ENCODE assay signal across 8 cellular contexts in genomic region chr19:17336872-17337674, GRCh38. TPM values are rescaled to one million over a fixed set of nuclear protein-coding genes. Genes with fewer than 3 reads are reported as not detected.
DNase-seq lines count a peak whose midpoint lies in the region; ATAC-seq, FAIRE-seq and TF ChIP-seq lines count a peak whose summit lies in the region.

Gene GTPBP3, plus strand, starts transcription at chr19:17337553. Its CDS starts 59 bp downstream, at chr19:17337612.

- 0 out of 4 replicates have a peak, but pooled peaks of 1 of the 2 experiments have one; percentile 12 for TF ChIP-seq EP300 in HepG2 (IDR thresholded peaks at IDR 0.05; ENCODE audit: low read depth in 2 of 2, low read length in 2 of 2)
- TF ChIP-seq EP300 in HepG2 (CRISPR knock-in tag; IDR thresholded peaks at IDR 0.05; ENCODE audit: borderline replicate concordance) = no peak

- peak; percentile 93 for FAIRE-seq in HepG2 (lab: Jason Lieb, UNC)

- CTCF ChIA-PET in HepG2 (lab: Yijun Ruan, JAX; ENCODE audit: low intra/inter-chr PET ratio, low total read pairs) = no interaction called here

- H3K36me3 ChIP-seq in HepG2 (replicated peaks in 1 of 2; ENCODE audit: control insufficient read depth in 1 of 2, insufficient read depth in 2 of 2, low read length in 2 of 2) = peaks cover 1 to 9% of the 10 kb centered on the region in 2 experiments; a peak in 1 of 5 replicates

- TF ChIP-seq CTCF in C4-2B (conservative IDR thresholded peaks at IDR 0.05) (no peak), HepG2 (CRISPR knock-in tag; IDR thresholded peaks at IDR 0.05) (no peak)

- no peaks in the 10 kb centered on the region; a peak in 1 of 5 replicates for H3K27me3 ChIP-seq in HepG2 (ENCODE audit: control insufficient read depth in 1 of 2, insufficient read depth in 2 of 2, low read length in 2 of 2)

- peak within 1 kb of the TSS; percentile 85 for H3K27ac ChIP-seq in C4-2B
- H3K27ac ChIP-seq in HepG2 (ENCODE audit: extremely low read length, insufficient read depth, low read length) = peak within 1 kb of the TSS; percentile 88

- in situ Hi-C loops in HepG2 (cut with HindIII; ENCODE audit: extremely low pct_ligation_motif_present, low pct_unique_long_range_greater_than_20kb) = no loop called here

- H3K9ac ChIP-seq in HepG2 (ENCODE audit: insufficient read depth, low read depth, low read length) = peak within 1 kb of the TSS; percentile 71

- ATAC-seq in GM19395 (IDR thresholded peaks at IDR 0.05; ENCODE audit: unreplicated experiment) (peak; percentile 76), HG03565 (IDR thresholded peaks at IDR 0.05; ENCODE audit: unreplicated experiment) (peak; percentile 79), HepG2 (peak; percentile 79)

- H3K9me3 ChIP-seq in HepG2 (ENCODE audit: low read length) = no peaks in the 10 kb centered on the region

- peaks cover 7% of the 10 kb centered on the region for H3K79me2 ChIP-seq in HepG2 (ENCODE audit: insufficient read depth, low read length)

- peak within 1 kb of the TSS; percentile 73 for H3K4me2 ChIP-seq in HepG2 (ENCODE audit: low read depth, low read length)

- BruUV-seq in HepG2 (replicated peaks; lab: Mats Ljungman, UMichigan) = TSS peak; percentile 74

- no peaks in the 10 kb centered on the region for H4K20me1 ChIP-seq in HepG2 (ENCODE audit: insufficient read depth, low read length)

- peak within 1 kb of the TSS; percentile 88 to 92 (median 90) for H3K4me3 ChIP-seq in HepG2 (replicated peaks in 1 of 3; ENCODE audit: insufficient read depth in 1 of 3, low read depth in 2 of 3, low read length in 3 of 3)

- peak; percentile 54 to 89 for TF ChIP-seq POLR2A in HepG2 (IDR thresholded peaks at IDR 0.05; ENCODE audit: insufficient read depth in 1 of 2, low read depth in 2 of 2, low read length in 2 of 2)

- TF ChIP-seq RAD21 in HepG2 (CRISPR knock-in tag; IDR thresholded peaks at IDR 0.05) = no peak

- 1% methylated on average over 24 of the region's 41 CpGs for WGBS in HepG2 (ENCODE audit: low lambda C conversion rate)

- H2AFZ ChIP-seq in HepG2 (ENCODE audit: low read length) = peak within 1 kb of the TSS; percentile 94

- H3K4me1 ChIP-seq in HepG2 (ENCODE audit: insufficient read depth, low read length) = peaks cover 65% of the 10 kb centered on the region

- POLR2A ChIA-PET in HepG2 (lab: Yijun Ruan, JAX) = interaction anchor here (0.9 to 1.3 kb wide), 2 partner anchors 11 to 28 kb away, joined by 4 to 5 read pairs; no protein-coding TSS in a partner anchor

- DNase-seq in NCI-H774 (lab: John Stamatoyannopoulos, UW) (peak; percentile 97), dermis blood vessel endothelial cell (peak; percentile 99), HepG2 (ENCODE audit: low spot score) (peak; percentile 99)
- peak; percentile 96 for DNase-seq in activated CD4-positive, alpha-beta T cell treated with anti-CD3 and anti-CD28 coated beads, Interleukin-2, amount 50 U/mL, for 4 hours
- DNase-seq in stimulated activated CD4-positive, alpha-beta T cell treated with anti-CD3 and anti-CD28 coated beads, Interleukin-4, amount 100 ng/mL, for 1 hour = peak; percentile 96

- intact Hi-C loops in HepG2 (cut with micrococcal nuclease; ENCODE audit: unreplicated experiment) = loop anchor here (2.0 to 5.0 kb wide), 2 partner anchors 28 to 70 kb away; partner anchors contain the start of genes BST2 and DDA1

TF ChIP-seq in HepG2, 621 proteins besides CTCF, POLR2A, EP300 and RAD21 (continues in another document):
- no peak for TF ChIP-seq PTBP1 (IDR thresholded peaks at IDR 0.05; ENCODE audit: low read depth, low read length, poor library complexity, severe bottlenecking)
- TF ChIP-seq SETDB1 (CRISPR knock-in tag; IDR thresholded peaks at IDR 0.05; ENCODE audit: borderline replicate concordance) = no peak
- TF ChIP-seq SOX6 (IDR thresholded peaks at IDR 0.05) = no peak
- peak; percentile 60 for TF ChIP-seq SOX6 (CRISPR knock-in tag; IDR thresholded peaks at IDR 0.05)
- peak; percentile 85; the same call in 1 of the 2 replicates for TF ChIP-seq ZSCAN31 (CRISPR knock-in tag; IDR thresholded peaks at IDR 0.05; ENCODE audit: low read depth)
- peak; percentile 87 for TF ChIP-seq ZMYM3 (CRISPR knock-in tag; IDR thresholded peaks at IDR 0.05)
- 0 out of 2 replicates have a peak, but pooled peaks have one; percentile 49 for TF ChIP-seq RXRA (CRISPR knock-in tag; IDR thresholded peaks at IDR 0.05)
- TF ChIP-seq PRDM10 (CRISPR knock-in tag; IDR thresholded peaks at IDR 0.05; ENCODE audit: low read depth) = no peak
- TF ChIP-seq THAP8 (CRISPR knock-in tag; IDR thresholded peaks at IDR 0.05; ENCODE audit: borderline replicate concordance) = 0 out of 2 replicates have a peak, but pooled peaks have one; percentile 42
- peak; percentile 97 for TF ChIP-seq HOXA3 (CRISPR knock-in tag; IDR thresholded peaks at IDR 0.05)
- peak; percentile 81 for TF ChIP-seq DMAP1 (CRISPR knock-in tag; IDR thresholded peaks at IDR 0.05)
- TF ChIP-seq ZNF354B (CRISPR knock-in tag; IDR thresholded peaks at IDR 0.05) = 0 out of 2 replicates have a peak, but pooled peaks have one; percentile 37
- no peak for TF ChIP-seq TCF12 (IDR thresholded peaks at IDR 0.05)
- TF ChIP-seq TCF12 (CRISPR knock-in tag; IDR thresholded peaks at IDR 0.05) = 0 out of 2 replicates have a peak, but pooled peaks have one; percentile 48
- 0 out of 2 replicates have a peak, but pooled peaks have one; percentile 25 for TF ChIP-seq REL (CRISPR knock-in tag; conservative IDR thresholded peaks at IDR 0.05)
- no peak for TF ChIP-seq TCF7 (IDR thresholded peaks at IDR 0.05; ENCODE audit: low read depth)
- TF ChIP-seq MAZ (IDR thresholded peaks at IDR 0.05; ENCODE audit: borderline replicate concordance, low read depth, low read length) = peak; percentile 66; the same call in 1 of the 2 replicates
- peak; percentile 61; the same call in 1 of the 2 replicates for TF ChIP-seq MAZ (CRISPR knock-in tag; IDR thresholded peaks at IDR 0.05; ENCODE audit: low read depth)
- TF ChIP-seq ATF1 (CRISPR knock-in tag; IDR thresholded peaks at IDR 0.05) = peak; percentile 90
- TF ChIP-seq TMF1 (CRISPR knock-in tag; IDR thresholded peaks at IDR 0.05; ENCODE audit: low read depth) = peak; percentile 27; the same call in 1 of the 2 replicates
- TF ChIP-seq ZNF564 (CRISPR knock-in tag; IDR thresholded peaks at IDR 0.05) = peak; percentile 89

RNA-seq across cellular contexts. Expression of gene GTPBP3, which starts in this region (rescaled TPM):
- total RNA-seq in dermis blood vessel endothelial cell = 12.3 and 14.1 TPM in 2 replicates
- total RNA-seq in HepG2 (2016; rRNA removed; fragmentation: Illumina TruSeq; extraction: Trizol) = 21.9 and 30.0 TPM in 2 replicates
- total RNA-seq in HepG2 (2016; cell fraction: cytosol; rRNA removed; fragmentation: Illumina TruSeq; extraction: Trizol; ENCODE audit: low read depth) = 7.6 and 7.7 TPM in 2 replicates
- total RNA-seq in HepG2 (2016; cell fraction: insoluble cytoplasmic fraction; rRNA removed; fragmentation: Illumina TruSeq; extraction: Trizol) = 20.5 and 30.8 TPM in 2 replicates
- 10.2 and 11.9 TPM in 2 replicates for total RNA-seq in HepG2 (2016; cell fraction: membrane; rRNA removed; fragmentation: Illumina TruSeq; extraction: Trizol)
- total RNA-seq in HepG2 (2016; cell fraction: nucleus; rRNA removed; fragmentation: Illumina TruSeq; extraction: Trizol) = 21.2 and 29.1 TPM in 2 replicates
- 17.5 and 19.4 TPM in 2 replicates for polyA plus RNA-seq in HepG2 (2011; rRNA removed)
- polyA plus RNA-seq in HepG2 (2011; cell fraction: cytosol; rRNA removed) = 12.8 and 16.0 TPM in 2 replicates
- 70.0 and 87.3 TPM in 2 replicates for polyA plus RNA-seq in HepG2 (2011; cell fraction: nucleus; rRNA removed)
- 18.4 and 23.1 TPM in 2 replicates for polyA plus RNA-seq in HepG2 (2012)
- 2.2 and 2.4 TPM in 2 replicates for polyA plus RNA-seq in HepG2 (2016; cell fraction: cytosol; fragmentation: Illumina TruSeq; extraction: Trizol; ENCODE audit: low read depth)
- 28.4 and 29.4 TPM in 2 replicates for polyA plus RNA-seq in HepG2 (2016; cell fraction: insoluble cytoplasmic fraction; fragmentation: Illumina TruSeq; extraction: Trizol; ENCODE audit: low read depth)
- polyA plus RNA-seq in HepG2 (2016; cell fraction: membrane; fragmentation: Illumina TruSeq; extraction: Trizol; ENCODE audit: low read depth) = 6.0 and 6.4 TPM in 2 replicates
- polyA plus RNA-seq in HepG2 (2016; cell fraction: nucleus; fragmentation: Illumina TruSeq; extraction: Trizol; ENCODE audit: insufficient read depth, low read depth) = 98.3 and 114 TPM in 2 replicates
- polyA minus RNA-seq in HepG2 (2011; rRNA and poly(A)+ RNA removed; ENCODE audit: low replicate concordance) = 24.6 and 34.1 TPM in 2 replicates
- 13.8 and 14.8 TPM in 2 replicates for polyA minus RNA-seq in HepG2 (2011; cell fraction: cytosol; rRNA and poly(A)+ RNA removed)
- 29.1 and 29.5 TPM in 2 replicates for polyA minus RNA-seq in HepG2 (2011; cell fraction: nucleus; rRNA and poly(A)+ RNA removed)

Comparison
In these comparisons a context has a peak if more than half of its experiments do, and no peak if none do; other contexts are left out.
1. Peak in every context shown above with its lines: DNase-seq, ATAC-seq, H3K4me3 ChIP-seq and H3K27ac ChIP-seq.